In genomic region chr2:97590515-97591394, GRCh38 we compare ENCODE assay signal across 8 cellular contexts. TPM values are rescaled to one million over a fixed set of nuclear protein-coding genes. Genes with fewer than 3 reads are reported as not detected.
DNase-seq lines count a peak whose midpoint lies in the region; ATAC-seq, FAIRE-seq and TF ChIP-seq lines count a peak whose summit lies in the region.
"Not testable (repeated sequence)": the region's sequence is repeated elsewhere in the genome, so short reads cannot be mapped to it uniquely, and the experiment has no call there.

No MANE protein-coding gene starts in this region.

- H3K79me2 ChIP-seq in K562 (ENCODE audit: control insufficient read depth, insufficient read depth, low read length); neural progenitor cell (ENCODE audit: low read depth): not testable (repeated sequence)

- H3K36me3 Mint-ChIP-seq in CD8-positive, alpha-beta memory T cell; activated B cell treated with CpG ODN at 0.5 μM for 24 hours (ENCODE audit: low read depth); neural progenitor cell: not testable (repeated sequence)

- H3K9me3 Mint-ChIP-seq in CD8-positive, alpha-beta memory T cell; activated B cell treated with CpG ODN at 0.5 μM for 24 hours; neural progenitor cell: not testable (repeated sequence)

- not testable (repeated sequence) for TF ChIP-seq EP300 in K562 (IDR thresholded peaks at IDR 0.05; ENCODE audit: low read length)

- ATAC-seq in GM21515 (IDR thresholded peaks at IDR 0.05; ENCODE audit: unreplicated experiment), result peak; percentile 51
- ATAC-seq in activated B cell treated with CpG ODN at 0.5 μM for 24 hours (ENCODE audit: low read depth), result peak; percentile 70
- peak; percentile 70 for ATAC-seq in K562

- not testable (repeated sequence) for H3K4me1 ChIP-seq in CD8-positive, alpha-beta memory T cell (ENCODE audit: insufficient read depth, low read length); K562 (replicated peaks in 1 of 2; ENCODE audit: control insufficient read depth in 2 of 2, insufficient read depth in 2 of 2, low read length in 2 of 2); neural progenitor cell

- peak overlapping the region; percentile 74 for H3K4me3 ChIP-seq in CD8-positive, alpha-beta memory T cell (ENCODE audit: low read length)
- peak overlapping the region; percentile 56 for H3K4me3 ChIP-seq in K562
- peak overlapping the region; percentile 77 for H3K4me3 ChIP-seq in neural progenitor cell

- in situ Hi-C loops in K562 (cut with MboI), result not testable (repeated sequence)

- DNase-seq in CD8-positive, alpha-beta memory T cell, result peak; percentile 53 to 81 (median 76)
- DNase-seq in HS-5 (ENCODE audit: low read depth), result peak; percentile 96
- peak; percentile 48 for DNase-seq in activated B cell treated with CpG ODN at 0.5 μM for 24 hours
- peak; percentile 36 to 88 (median 38) for DNase-seq in K562 (ENCODE audit: extremely low read depth in 1 of 4, low spot score in 3 of 4)
- DNase-seq in cardiac septum (ENCODE audit: low spot score), result peak; percentile 80
- DNase-seq in neural progenitor cell (ENCODE audit: low spot score), result peak; percentile 92
- peak; percentile 44 for DNase-seq in stimulated activated CD8-positive, alpha-beta memory T cell treated with anti-CD3 and anti-CD28 coated beads, Interleukin-4, amount 100 ng/mL, for 24 hours (ENCODE audit: low read depth)

- peaks cover 5 to 10% (median 10%) of the 10 kb centered on the region in 3 donors for H3K4me1 Mint-ChIP-seq in CD8-positive, alpha-beta memory T cell
- H3K4me1 Mint-ChIP-seq in activated B cell treated with CpG ODN at 0.5 μM for 24 hours, neural progenitor cell: not testable (repeated sequence)

- not testable (repeated sequence) for H3K9me3 ChIP-seq in CD8-positive, alpha-beta memory T cell (ENCODE audit: low read length); K562 (replicated peaks; ENCODE audit: control insufficient read depth, insufficient read depth, low read depth, low read length); neural progenitor cell (ENCODE audit: low read depth)

- not testable (repeated sequence) for H3K9me1 ChIP-seq in K562 (ENCODE audit: control insufficient read depth, insufficient read depth, low read length)

- CTCF ChIA-PET in CD8-positive, alpha-beta memory T cell (lab: Charles Lee), result interaction anchor here (0.6 to 2.9 kb wide), 19 partner anchors 53 to 201 kb away, joined by 3 to 78 read pairs (median 4); partner anchors contain the start of genes ACTR1B, C2orf92, COX5B and ZAP70
- CTCF ChIA-PET in activated B cell treated with CpG ODN at 0.5 μM for 24 hours (lab: Charles Lee), result interaction anchor here (0.7 to 4.4 kb wide), 11 partner anchors 56 to 966 kb away, joined by 3 to 123 read pairs (median 4); partner anchors contain the start of genes ACTR1B and COX5B
- CTCF ChIA-PET in K562 (lab: Yijun Ruan, JAX; ENCODE audit: low intra/inter-chr PET ratio), result interaction anchor here (0.6 to 3.5 kb wide), 11 partner anchors 55 to 794 kb away, joined by 3 to 198 read pairs (median 3); partner anchors contain the start of gene COX5B

- H3K4me3 Mint-ChIP-seq in CD8-positive, alpha-beta memory T cell, result peak overlapping the region; percentile 84 to 95 (median 90)
- H3K4me3 Mint-ChIP-seq in activated B cell treated with CpG ODN at 0.5 μM for 24 hours (peak overlapping the region; percentile 85), neural progenitor cell (peak overlapping the region; percentile 89)

- POLR2A ChIA-PET in CD8-positive, alpha-beta memory T cell (lab: Charles Lee), result interaction anchor here (0.9 to 2.5 kb wide), 3 partner anchors 55 to 108 kb away, joined by 4 to 13 read pairs (median 8); partner anchors contain the start of genes ACTR1B and COX5B
- POLR2A ChIA-PET in activated B cell treated with CpG ODN at 0.5 μM for 24 hours (lab: Charles Lee) (interaction anchor here (0.6 to 1.8 kb wide), 6 partner anchors 55 to 424 kb away, joined by 3 to 16 read pairs (median 7); partner anchors contain the start of genes ACTR1B and COX5B), K562 (lab: Yijun Ruan, JAX) (interaction anchor here (0.6 to 2.1 kb wide), 4 partner anchors 67 to 108 kb away, joined by 3 to 8 read pairs (median 6); partner anchors contain the start of gene ACTR1B)

- H3F3A ChIP-seq in neural progenitor cell (ENCODE audit: low read depth), result not testable (repeated sequence)

- peak overlapping the region; percentile 78 for H3K27ac ChIP-seq in CD8-positive, alpha-beta memory T cell (ENCODE audit: low read depth, low read length)
- peak overlapping the region; percentile 77; the same call in 2 of the 3 replicates for H3K27ac ChIP-seq in K562 (ENCODE audit: extremely low read depth, low read depth, low read length)
- H3K27ac ChIP-seq in neural progenitor cell, result peak overlapping the region; percentile 3

- H3K36me3 ChIP-seq in CD8-positive, alpha-beta memory T cell (ENCODE audit: insufficient read depth, low read length); K562 (ENCODE audit: control insufficient read depth, insufficient read depth, low read length); neural progenitor cell: not testable (repeated sequence)

- intact Hi-C loops in activated B cell treated with CpG ODN at 0.5 μM for 24 hours (cut with micrococcal nuclease), result loop anchor here (1.0 kb wide), 3 partner anchors 55 to 107 kb away; partner anchors contain the start of gene ACTR1B
- intact Hi-C loops in K562 (cut with micrococcal nuclease), result loop anchor here (1.0 to 10.0 kb wide), 5 partner anchors 54 to 794 kb away; partner anchors contain the start of genes ACTR1B and COX5B
- intact Hi-C loops in cardiac septum (cut with DNase I), result loop anchor here (1.0 to 10.0 kb wide), 2 partner anchors 54 to 107 kb away; partner anchors contain the start of gene COX5B

- H2AFZ ChIP-seq in K562 (ENCODE audit: low read depth, low read length), result peak overlapping the region; percentile 99
- H2AFZ ChIP-seq in neural progenitor cell (replicated peaks), result peak overlapping the region; percentile 100

- BruUV-seq in K562 (replicated peaks; lab: Mats Ljungman, UMichigan), result not testable (repeated sequence)

- not testable (repeated sequence) for H3K27me3 Mint-ChIP-seq in CD8-positive, alpha-beta memory T cell; activated B cell treated with CpG ODN at 0.5 μM for 24 hours; neural progenitor cell (ENCODE audit: insufficient read depth, low read depth)

- peak; percentile 14; the same call in 1 of the 2 replicates for TF ChIP-seq POLR2A in K562 (conservative IDR thresholded peaks at IDR 0.05)

- peak overlapping the region; percentile 77 to 90 for H3K9ac ChIP-seq in K562 (ENCODE audit: insufficient read depth in 1 of 2, low read depth in 2 of 2, low read length in 2 of 2)
- not testable (repeated sequence) for H3K9ac ChIP-seq in neural progenitor cell

- peak; percentile 63 for FAIRE-seq in K562 (lab: Jason Lieb, UNC)

- H3K4me2 ChIP-seq in K562 (ENCODE audit: insufficient read depth, low read length) (peak overlapping the region; percentile 82), neural progenitor cell (peak overlapping the region; percentile 97)

- TF ChIP-seq CTCF in activated B cell treated with CpG ODN at 0.5 μM for 24 hours (IDR thresholded peaks at IDR 0.05) (peak; percentile 98), K562 (IDR thresholded peaks at IDR 0.05 in 2 of 3, conservative IDR thresholded peaks at IDR 0.05 in 1 of 3; ENCODE audit: insufficient read depth in 2 of 3, low read depth in 1 of 3, low read length in 3 of 3) (peak; percentile 92 to 99 (median 98)), neural progenitor cell (IDR thresholded peaks at IDR 0.05) (peak; percentile 99)

- H4K20me1 ChIP-seq in K562 (replicated peaks; ENCODE audit: control insufficient read depth, insufficient read depth, low read length); neural progenitor cell (ENCODE audit: low read depth): not testable (repeated sequence)

- H3K27ac Mint-ChIP-seq in CD8-positive, alpha-beta memory T cell, result peak overlapping the region; percentile 64 to 94 (median 88)
- H3K27ac Mint-ChIP-seq in activated B cell treated with CpG ODN at 0.5 μM for 24 hours (peak overlapping the region; percentile 85), neural progenitor cell (peak overlapping the region; percentile 55)

- peak; percentile 100 for TF ChIP-seq RAD21 in K562 (CRISPR knock-in tag; conservative IDR thresholded peaks at IDR 0.05 in 1 of 2, IDR thresholded peaks at IDR 0.05 in 1 of 2)

- 4% methylated on average over 22 of the region's 33 CpGs for WGBS in K562 (ENCODE audit: insufficient coverage, low coverage, missing lambda C conversion rate)

- H3K27me3 ChIP-seq in CD8-positive, alpha-beta memory T cell (ENCODE audit: insufficient read depth, low read length, poor library complexity, severe bottlenecking); K562 (ENCODE audit: control insufficient read depth in 2 of 2, insufficient read depth in 2 of 2, low read length in 2 of 2); neural progenitor cell: not testable (repeated sequence)

RNA-seq across cellular contexts. Expression of gene ANKRD36B, which starts 1.1 kb away (rescaled TPM):
- total RNA-seq in CD8-positive, alpha-beta memory T cell, result 10 to 100 TPM; 20.1 to 24.0 TPM
- polyA plus RNA-seq in CD8-positive, alpha-beta memory T cell, result 21.7 TPM
- total RNA-seq in activated B cell treated with CpG ODN at 0.5 μM for 24 hours (25.5 and 29.8 TPM in 2 replicates), K562 (2014; rRNA removed) (24.9 and 25.7 TPM in 2 replicates), K562 (2014; rRNA removed; fragmentation: Illumina TruSeq; extraction: Trizol) (23.0 and 27.8 TPM in 2 replicates), K562 (2015; rRNA removed; fragmentation: Illumina TruSeq; extraction: Trizol) (38.8 and 40.9 TPM in 2 replicates), K562 (2021) (12.3 and 17.2 TPM in 2 replicates), cardiac septum (5.0 TPM), neural progenitor cell (ENCODE audit: low replicate concordance) (37.7 and 61.1 TPM in 2 replicates)
- 52.2 and 173 TPM in 2 replicates for total RNA-seq in K562 (2011; cell fraction: chromatin; rRNA removed; ENCODE audit: low replicate concordance)
- 23.2 and 30.7 TPM in 2 replicates for total RNA-seq in K562 (2011; cell fraction: nucleolus; rRNA removed)
- total RNA-seq in K562 (2011; cell fraction: nucleoplasm; rRNA removed), result 46.9 and 61.1 TPM in 2 replicates
- polyA plus RNA-seq in K562 (2011; rRNA removed) (12.4 and 12.7 TPM in 2 replicates), K562 (2014; fragmentation: Illumina TruSeq; extraction: Trizol) (8.0 and 13.3 TPM in 2 replicates), K562 (2014; fragmentation: Nextera tagmentation; extraction: Ambion mirVana) (1 to 10 TPM; 7.6 to 8.6 TPM), K562 (2014; rRNA removed) (12.1 and 12.3 TPM in 2 replicates)
- polyA plus RNA-seq in K562 (2011; cell fraction: cytosol; rRNA removed), result 0.92 and 1.8 TPM in 2 replicates
- 35.2 and 42.7 TPM in 2 replicates for polyA plus RNA-seq in K562 (2011; cell fraction: nucleus; rRNA removed)
- polyA plus RNA-seq in K562 (2012), result 7.1 and 11.0 TPM in 2 replicates
- 41.3 and 57.2 TPM in 2 replicates for polyA minus RNA-seq in K562 (2011; rRNA and poly(A)+ RNA removed)
- polyA minus RNA-seq in K562 (2011; cell fraction: cytosol; rRNA and poly(A)+ RNA removed), result 2.7 and 4.1 TPM in 2 replicates
- polyA minus RNA-seq in K562 (2011; cell fraction: nucleus; rRNA and poly(A)+ RNA removed), result 77.3 and 159 TPM in 2 replicates

RNA-seq across cellular contexts. Expression of gene COX5B, which starts 55.1 kb away (rescaled TPM):
- 100 to 1,000 TPM; 197 to 205 TPM for total RNA-seq in CD8-positive, alpha-beta memory T cell
- polyA plus RNA-seq in CD8-positive, alpha-beta memory T cell, result 334 TPM
- 156 and 183 TPM in 2 replicates for total RNA-seq in activated B cell treated with CpG ODN at 0.5 μM for 24 hours
- 55.0 and 69.6 TPM in 2 replicates for total RNA-seq in K562 (2011; cell fraction: chromatin; rRNA removed; ENCODE audit: low replicate concordance)
- 123 and 139 TPM in 2 replicates for total RNA-seq in K562 (2011; cell fraction: nucleolus; rRNA removed)
- total RNA-seq in K562 (2011; cell fraction: nucleoplasm; rRNA removed), result 112 and 121 TPM in 2 replicates
- 1,235 and 1,392 TPM in 2 replicates for total RNA-seq in K562 (2014; rRNA removed)
- total RNA-seq in K562 (2014; rRNA removed; fragmentation: Illumina TruSeq; extraction: Trizol), result 182 and 199 TPM in 2 replicates
- total RNA-seq in K562 (2015; rRNA removed; fragmentation: Illumina TruSeq; extraction: Trizol), result 458 and 535 TPM in 2 replicates
- total RNA-seq in K562 (2021), result 536 and 603 TPM in 2 replicates
- 535 and 582 TPM in 2 replicates for polyA plus RNA-seq in K562 (2011; rRNA removed)
- 717 and 760 TPM in 2 replicates for polyA plus RNA-seq in K562 (2011; cell fraction: cytosol; rRNA removed)
- 365 and 570 TPM in 2 replicates for polyA plus RNA-seq in K562 (2011; cell fraction: nucleus; rRNA removed)
- 526 and 547 TPM in 2 replicates for polyA plus RNA-seq in K562 (2012)
- 154 and 281 TPM in 2 replicates for polyA plus RNA-seq in K562 (2014; fragmentation: Illumina TruSeq; extraction: Trizol)
- polyA plus RNA-seq in K562 (2014; fragmentation: Nextera tagmentation; extraction: Ambion mirVana), result 100 to 1,000 TPM; 305 to 487 TPM
- 1,304 and 1,424 TPM in 2 replicates for polyA plus RNA-seq in K562 (2014; rRNA removed)
- 60.5 and 61.2 TPM in 2 replicates for polyA minus RNA-seq in K562 (2011; rRNA and poly(A)+ RNA removed)
- 88.6 and 115 TPM in 2 replicates for polyA minus RNA-seq in K562 (2011; cell fraction: cytosol; rRNA and poly(A)+ RNA removed)
- polyA minus RNA-seq in K562 (2011; cell fraction: nucleus; rRNA and poly(A)+ RNA removed), result 46.4 and 75.2 TPM in 2 replicates
- total RNA-seq in cardiac septum, result 992 TPM
- 148 and 181 TPM in 2 replicates for total RNA-seq in neural progenitor cell (ENCODE audit: low replicate concordance)

Comparison
In these comparisons a context has a peak if more than half of its experiments do, and no peak if none do; other contexts are left out.
1. Peak in every context shown above with its lines: DNase-seq, ATAC-seq, H3K4me3 ChIP-seq and H3K27ac ChIP-seq.
2. DNase-seq: peak in every context shown above with its lines; median percentile 96 in HS-5; 92 in neural progenitor cell; 80 in cardiac septum; 76 in CD8-positive, alpha-beta memory T cell; 48 in activated B cell treated with CpG ODN at 0.5 μM for 24 hours; 44 in stimulated activated CD8-positive, alpha-beta memory T cell treated with anti-CD3 and anti-CD28 coated beads, Interleukin-4, amount 100 ng/mL, for 24 hours; 38 in K562.
3. H3K27ac ChIP-seq: peak in every context shown above with its lines; median percentile 78 in CD8-positive, alpha-beta memory T cell; 77 in K562; 3 in neural progenitor cell.